Comparison of ENCODE assay signal across 14 cellular contexts in genomic region chr13:44032801-44033200, GRCh38.
DNase-seq lines count a peak whose midpoint lies in the region; ATAC-seq lines count a peak whose summit lies in the region.
"Had no signal": no experiment of that assay in that cellular context is flagged by ENCODE, and none has a peak within 500 bp of the region (broad histone marks: within the 10 kb centered on the region; RNA-seq: fewer than 3 reads in every experiment).

No MANE protein-coding gene starts in this region.

- H3K23ac ChIP-seq in trophoblast cell (ENCODE audit: low read length), result no peak overlapping the region

- H3K9me3 ChIP-seq in trophoblast cell (ENCODE audit: insufficient read depth, low read depth, low read length), result no peaks in the 10 kb centered on the region

- no peaks in the 10 kb centered on the region for H3K4me1 ChIP-seq in trophoblast cell (ENCODE audit: control insufficient read depth in 1 of 2, insufficient read depth in 2 of 2, low read length in 2 of 2)

- H2BK120ac ChIP-seq in trophoblast cell (ENCODE audit: insufficient read depth, low read length, poor library complexity), result no peak overlapping the region

- peak; percentile 14 for DNase-seq in NCI-H82 (lab: John Stamatoyannopoulos, UW)
- no peak for DNase-seq in NCI-H82 treated with DMSO at 0.1 percent for 48 hours (lab: John Stamatoyannopoulos, UW; ENCODE audit: unreplicated experiment)
- peak; percentile 42 to 79 for DNase-seq in trophoblast cell
- DNase-seq: CD8-positive, alpha-beta T cell; COR-L47; DND-41; GOT3; H9 had no signal

- H4K91ac ChIP-seq in trophoblast cell (ENCODE audit: low read depth, low read length), result no peak overlapping the region

- no peak overlapping the region for H3K4me2 ChIP-seq in trophoblast cell (ENCODE audit: low read length)

- no peak overlapping the region for H3K4ac ChIP-seq in trophoblast cell (ENCODE audit: low read depth, low read length)

- no peak overlapping the region for H2AK5ac ChIP-seq in trophoblast cell (ENCODE audit: low read length)

- no peaks in the 10 kb centered on the region for H3K36me3 ChIP-seq in trophoblast cell (ENCODE audit: control insufficient read depth in 1 of 2, insufficient read depth in 2 of 2, low read length in 2 of 2)

- no peaks in the 10 kb centered on the region for H3K79me1 ChIP-seq in trophoblast cell (ENCODE audit: low read length)

- H3K14ac ChIP-seq in trophoblast cell (ENCODE audit: low read length), result no peak overlapping the region

- H3K4me3 ChIP-seq in trophoblast cell (ENCODE audit: low read depth, low read length), result no peak overlapping the region

- no peak overlapping the region for H4K12ac ChIP-seq in trophoblast cell (ENCODE audit: low read depth, low read length)

- H3K79me2 ChIP-seq in trophoblast cell (ENCODE audit: control insufficient read depth, insufficient read depth, low read length, poor library complexity), result no peaks in the 10 kb centered on the region

- ATAC-seq in esophagus mucosa (peak; percentile 48), HG02763 (IDR thresholded peaks at IDR 0.05; ENCODE audit: unreplicated experiment) (no peak), HG02870 (IDR thresholded peaks at IDR 0.05; ENCODE audit: unreplicated experiment) (no peak), HG03442 (IDR thresholded peaks at IDR 0.05; ENCODE audit: unreplicated experiment) (no peak)
- ATAC-seq: CD8-positive, alpha-beta T cell; HepG2 had no signal

- H4K8ac ChIP-seq in trophoblast cell (ENCODE audit: low read depth, low read length), result no peak overlapping the region

- no peak overlapping the region for H3K9ac ChIP-seq in trophoblast cell (ENCODE audit: low read length)

- no CpG with 5 or more reads among the region's 3 CpGs for WGBS in trophoblast cell (ENCODE audit: extremely low coverage, insufficient coverage, insufficient read length)

- H2BK12ac ChIP-seq in trophoblast cell (ENCODE audit: low read length), result no peak overlapping the region

- no peak overlapping the region for H2AFZ ChIP-seq in trophoblast cell (ENCODE audit: insufficient read depth, low read length, poor library complexity)

- no peak overlapping the region for H2BK5ac ChIP-seq in trophoblast cell (ENCODE audit: low read depth, low read length, poor library complexity)

- no peak overlapping the region for H3K27ac ChIP-seq in trophoblast cell (ENCODE audit: low read depth, low read length)
- H3K27ac ChIP-seq: 22Rv1 had no signal

- no peak overlapping the region for H3K18ac ChIP-seq in trophoblast cell (ENCODE audit: low read length)

- H3K27me3 ChIP-seq in trophoblast cell (ENCODE audit: insufficient read depth, low read length), result no peaks in the 10 kb centered on the region
